Comparison of ENCODE assay signal across 10 cellular contexts in genomic region chr4:7964459-7964858, GRCh38. TPM values are rescaled to one million over a fixed set of nuclear protein-coding genes. Genes with fewer than 3 reads are reported as not detected.
DNase-seq lines count a peak whose midpoint lies in the region; ATAC-seq and TF ChIP-seq lines count a peak whose summit lies in the region.
"Had no signal": no experiment of that assay in that cellular context is flagged by ENCODE, and none has a peak within 500 bp of the region (broad histone marks: within the 10 kb centered on the region; RNA-seq: fewer than 3 reads in every experiment).

No MANE protein-coding gene starts in this region.

- WGBS in mesenchymal stem cell: 76% methylated on average over 4 of the region's 5 CpGs

- H2BK15ac ChIP-seq in mesenchymal stem cell (ENCODE audit: low read depth, poor library complexity, severe bottlenecking): no peak overlapping the region

- no peak overlapping the region for H2AFZ ChIP-seq in mesenchymal stem cell (ENCODE audit: low read depth, low read length)

- no peaks in the 10 kb centered on the region for H3K27me3 ChIP-seq in mesenchymal stem cell (ENCODE audit: control insufficient read depth in 1 of 2, insufficient read depth in 1 of 2, low read length in 2 of 2)

- no peaks in the 10 kb centered on the region for H3K79me1 ChIP-seq in mesenchymal stem cell (replicated peaks; ENCODE audit: low read length, poor library complexity, severe bottlenecking)

- peak overlapping the region in 1 of 2 experiments; percentile 21 for H2BK12ac ChIP-seq in mesenchymal stem cell (ENCODE audit: low read length in 2 of 2)

- H3K27me3 Mint-ChIP-seq in activated T-cell treated with anti-CD3 and anti-CD28 coated beads, Interleukin-2, amount 50 U/mL, for 72 hours (ENCODE audit: low read depth): no peaks in the 10 kb centered on the region

- H3K4me1 Mint-ChIP-seq in activated T-cell treated with anti-CD3 and anti-CD28 coated beads, Interleukin-2, amount 50 U/mL, for 72 hours (ENCODE audit: low read depth): peaks cover 85% of the 10 kb centered on the region

- H3K4me1 ChIP-seq in mesenchymal stem cell (ENCODE audit: control insufficient read depth, insufficient read depth, low read depth, low read length): peaks cover 39% of the 10 kb centered on the region

- no peak overlapping the region for H4K8ac ChIP-seq in mesenchymal stem cell (ENCODE audit: low read length)

- H2AK5ac ChIP-seq in mesenchymal stem cell (ENCODE audit: low read length, severe bottlenecking): no peak overlapping the region

- H3K4me3 ChIP-seq in mesenchymal stem cell (ENCODE audit: insufficient read depth in 1 of 2, low read depth in 1 of 2, low read length in 2 of 2): no peak overlapping the region

- no peaks in the 10 kb centered on the region for H3K9me3 ChIP-seq in mesenchymal stem cell (ENCODE audit: control insufficient read depth, low read length)

- peak; percentile 28 to 45 for ATAC-seq in activated T-cell treated with anti-CD3 and anti-CD28 coated beads, Interleukin-2, amount 50 U/mL, for 72 hours (replicated peaks in 1 of 2)
- no peak for ATAC-seq in omental fat pad (ENCODE audit: low FRiP score)

- H3K4ac ChIP-seq in mesenchymal stem cell (ENCODE audit: low read depth in 1 of 2, low read length in 2 of 2): no peak overlapping the region

- H2BK5ac ChIP-seq in mesenchymal stem cell (ENCODE audit: low read depth, low read length, poor library complexity, severe bottlenecking): no peak overlapping the region

- H3K14ac ChIP-seq in mesenchymal stem cell (ENCODE audit: low read length in 2 of 2): no peak overlapping the region

- TF ChIP-seq CTCF in omental fat pad (IDR thresholded peaks at IDR 0.05): no peak

- H3K18ac ChIP-seq in mesenchymal stem cell (ENCODE audit: low read depth in 1 of 2, low read length in 2 of 2): no peak overlapping the region

- H3K27ac Mint-ChIP-seq in activated T-cell treated with anti-CD3 and anti-CD28 coated beads, Interleukin-2, amount 50 U/mL, for 72 hours: peak overlapping the region; percentile 86

- H3K27ac ChIP-seq in mesenchymal stem cell (ENCODE audit: low read length, poor library complexity, severe bottlenecking): no peak overlapping the region

- no peak overlapping the region for H3K23ac ChIP-seq in mesenchymal stem cell (ENCODE audit: low read length in 2 of 2)

- H3K9ac ChIP-seq in mesenchymal stem cell (ENCODE audit: low read length): peak overlapping the region; percentile 28

- H3K36me3 ChIP-seq in mesenchymal stem cell (ENCODE audit: control insufficient read depth in 1 of 2, insufficient read depth in 2 of 2, low read depth in 1 of 2, low read length in 2 of 2): no peaks in the 10 kb centered on the region

- no peak overlapping the region for H2BK120ac ChIP-seq in mesenchymal stem cell (ENCODE audit: low read depth, low read length)

- H3K9me3 Mint-ChIP-seq in activated T-cell treated with anti-CD3 and anti-CD28 coated beads, Interleukin-2, amount 50 U/mL, for 72 hours: no peaks in the 10 kb centered on the region

- no peak overlapping the region for H3K4me2 ChIP-seq in mesenchymal stem cell (ENCODE audit: low read length, poor library complexity, severe bottlenecking)

- peak overlapping the region in 1 of 2 donors; percentile 8 for H3K4me3 Mint-ChIP-seq in activated T-cell treated with anti-CD3 and anti-CD28 coated beads, Interleukin-2, amount 50 U/mL, for 72 hours

- H3K36me3 Mint-ChIP-seq in activated T-cell treated with anti-CD3 and anti-CD28 coated beads, Interleukin-2, amount 50 U/mL, for 72 hours (ENCODE audit: insufficient read depth in 2 of 2): no peaks in the 10 kb centered on the region

- peak; percentile 47 for DNase-seq in stimulated activated CD4-positive, alpha-beta T cell treated with anti-CD3 and anti-CD28 coated beads, Interleukin-1b, Interleukin-23, amount 100 ng/mL, for 48 hours
- DNase-seq in stimulated activated CD4-positive, alpha-beta T cell treated with anti-CD3 and anti-CD28 coated beads, Interleukin-12 subunit alpha, Interleukin-12 subunit beta, amount 100 ng/mL, for 4 hours: no peak
- DNase-seq in activated T-cell treated with anti-CD3 and anti-CD28 coated beads, Interleukin-2, amount 50 U/mL, for 72 hours: peak; percentile 51 to 65
- DNase-seq in mesenchymal stem cell: no peak
- DNase-seq in SW 1271 (lab: John Stamatoyannopoulos, UW): no peak
- no peak for DNase-seq in NCI-H345 treated with DMSO at 0.1 percent for 48 hours (lab: John Stamatoyannopoulos, UW; ENCODE audit: unreplicated experiment)
- no peak for DNase-seq in posterior cingulate gyrus
- no peak for DNase-seq in omental fat pad (ENCODE audit: low spot score)
- DNase-seq: kidney glomerular epithelial cell, NCI-H524 treated with DMSO at 0.1 percent for 48 hours had no signal

- peak overlapping the region; percentile 55 for H4K91ac ChIP-seq in mesenchymal stem cell (ENCODE audit: low read length)

- intact Hi-C loops in posterior cingulate gyrus (cut with DNase I): no loop called here

RNA-seq across cellular contexts. Expression of gene AFAP1, which starts 24.8 kb away (rescaled TPM):
- 10 to 100 TPM; 30.6 to 49.3 TPM for total RNA-seq in activated T-cell treated with anti-CD3 and anti-CD28 coated beads, Interleukin-2, amount 50 U/mL, for 72 hours
- polyA plus RNA-seq in mesenchymal stem cell (2013, experiment 1 of 2): 19.0 TPM
- polyA plus RNA-seq in mesenchymal stem cell (2013, experiment 2 of 2): 19.1 TPM
- total RNA-seq in omental fat pad: 10 to 100 TPM; 24.6 to 35.5 (median 26.9) TPM

Comparison
In these comparisons a context has a peak if more than half of its experiments do, and no peak if none do; other contexts are left out.
1. DNase-seq: peak in stimulated activated CD4-positive, alpha-beta T cell treated with anti-CD3 and anti-CD28 coated beads, Interleukin-1b, Interleukin-23, amount 100 ng/mL, for 48 hours (single experiment) and activated T-cell treated with anti-CD3 and anti-CD28 coated beads, Interleukin-2, amount 50 U/mL, for 72 hours (2 of 2); none in stimulated activated CD4-positive, alpha-beta T cell treated with anti-CD3 and anti-CD28 coated beads, Interleukin-12 subunit alpha, Interleukin-12 subunit beta, amount 100 ng/mL, for 4 hours (single experiment), mesenchymal stem cell (single experiment), SW 1271 (0 of 2), NCI-H345 treated with DMSO at 0.1 percent for 48 hours (single experiment), posterior cingulate gyrus (0 of 10) and omental fat pad (single experiment).